ENCODE assay signal across 25 cellular contexts in genomic region chr7:36363515-36363914, GRCh38.
"Had no signal": no experiment of that assay in that cellular context is flagged by ENCODE, and none has a peak within 500 bp of the region (broad histone marks: within the 10 kb centered on the region; RNA-seq: fewer than 3 reads in every experiment).

No MANE protein-coding gene starts in this region.

- H3K27me3 ChIP-seq: dorsolateral prefrontal cortex, esophagus muscularis mucosa, foreskin keratinocyte, gastroesophageal sphincter, hepatocyte had no signal

- H3K9me3 Mint-ChIP-seq: immature natural killer cell, mesothelial cell of epicardium had no signal

- H3K4me3 Mint-ChIP-seq: immature natural killer cell, mesothelial cell of epicardium had no signal

- DNase-seq: dermis blood vessel endothelial cell; dorsolateral prefrontal cortex; effector CD4-positive, alpha-beta T cell; effector memory CD4-positive, alpha-beta T cell; foreskin keratinocyte; heart left ventricle; hypothalamus; immature natural killer cell; islet precursor cell; kidney; kidney glomerular epithelial cell; left colon; left ventricle myocardium inferior; lower lobe of right lung; mesenchymal stem cell; mucosa of descending colon had no signal

- H3K4me3 ChIP-seq: coronary artery, dorsolateral prefrontal cortex, esophagus muscularis mucosa, gastroesophageal sphincter, heart left ventricle, hepatocyte, left ventricle myocardium inferior, lower lobe of right lung, mucosa of descending colon had no signal

- FAIRE-seq: colon, endothelial cell of umbilical vein, frontal cortex, kidney had no signal

- H3K4me1 ChIP-seq: foreskin keratinocyte had no signal

- ATAC-seq: foreskin keratinocyte, gastroesophageal sphincter, heart left ventricle, left colon, left lobe of liver, lower lobe of right lung, mucosa of descending colon had no signal

- H3K27ac Mint-ChIP-seq: immature natural killer cell, mesothelial cell of epicardium had no signal

- H3K36me3 Mint-ChIP-seq: immature natural killer cell, mesothelial cell of epicardium had no signal

- H3K27ac ChIP-seq: coronary artery, esophagus muscularis mucosa, foreskin keratinocyte, gastroesophageal sphincter, heart left ventricle, hepatocyte, left ventricle myocardium inferior, lower lobe of right lung had no signal

- H3K4me2 ChIP-seq: hepatocyte had no signal

- H3K36me3 ChIP-seq: esophagus muscularis mucosa, gastroesophageal sphincter, heart left ventricle, left ventricle myocardium inferior, lower lobe of right lung had no signal

- H3K9me3 ChIP-seq: esophagus muscularis mucosa, gastroesophageal sphincter, heart left ventricle, left ventricle myocardium inferior, lower lobe of right lung, mucosa of descending colon had no signal

- H2AFZ ChIP-seq: hepatocyte had no signal
